In genomic region chr14:75427126-75427481, GRCh38 we compare ENCODE assay signal across 8 cellular contexts. TPM values are rescaled to one million over a fixed set of nuclear protein-coding genes. Genes with fewer than 3 reads are reported as not detected.
DNase-seq lines count a peak whose midpoint lies in the region; ATAC-seq and TF ChIP-seq lines count a peak whose summit lies in the region.

No MANE protein-coding gene starts in this region.

- ATAC-seq in GM18858 (IDR thresholded peaks at IDR 0.05; ENCODE audit: unreplicated experiment), result no peak

- peak overlapping the region; percentile 90 to 96 (median 94) for H3K27ac ChIP-seq in sigmoid colon

- H3K4me1 ChIP-seq in ES-I3 (ENCODE audit: insufficient read depth, low read length), result peaks cover 27% of the 10 kb centered on the region
- H3K4me1 ChIP-seq in sigmoid colon, result peaks cover 0 to 48% (median 41%) of the 10 kb centered on the region in 4 donors

- peak overlapping the region; percentile 77 for H3K9ac ChIP-seq in ES-I3 (ENCODE audit: low read depth, low read length)

- TF ChIP-seq CTCF in HFF-Myc (IDR thresholded peaks at IDR 0.05; ENCODE audit: low read depth, low read length, missing control alignments), result no peak
- TF ChIP-seq CTCF in WI38 (IDR thresholded peaks at IDR 0.05; ENCODE audit: low read depth, low read length), result no peak
- TF ChIP-seq CTCF in sigmoid colon (IDR thresholded peaks at IDR 0.05), result no peak

- TF ChIP-seq POLR2A in sigmoid colon (IDR thresholded peaks at IDR 0.05), result no peak

- H3K27me3 ChIP-seq in sigmoid colon, result no peaks in the 10 kb centered on the region

- H3K36me3 ChIP-seq in ES-I3 (ENCODE audit: insufficient read depth, low read length) (peaks cover 3% of the 10 kb centered on the region), sigmoid colon (peaks cover 0 to 3% (median under 1%) of the 10 kb centered on the region in 4 donors)

- H3K4me3 ChIP-seq in HFF-Myc (replicated peaks; ENCODE audit: low read depth, low read length), result peak overlapping the region; percentile 55
- H3K4me3 ChIP-seq in WI38 (ENCODE audit: low read depth, low read length), result peak overlapping the region; percentile 58
- H3K4me3 ChIP-seq in sigmoid colon, result peak overlapping the region; percentile 67 to 78 (median 76)

- no peak for DNase-seq in HFF-Myc (ENCODE audit: extremely low read depth, low read depth)
- peak; percentile 78 for DNase-seq in cardiac septum (ENCODE audit: low spot score)
- DNase-seq in sigmoid colon, result no peak
- DNase-seq in H4 (ENCODE audit: low spot score), result no peak
- no peak for DNase-seq in activated CD8-positive, alpha-beta memory T cell treated with anti-CD3 and anti-CD28 coated beads, Interleukin-2, amount 50 U/mL, for 4 hours

- TF ChIP-seq EP300 in sigmoid colon (IDR thresholded peaks at IDR 0.05), result no peak

- no peaks in the 10 kb centered on the region for H3K9me3 ChIP-seq in ES-I3 (ENCODE audit: control insufficient read depth, insufficient read depth, low read length)
- no peaks in the 10 kb centered on the region for H3K9me3 ChIP-seq in sigmoid colon

- WGBS in sigmoid colon, 2 donors, result 30 to 41% methylated on average over 15 of the region's 15 CpGs

- intact Hi-C loops in cardiac septum (cut with DNase I), result loop anchor here (5.0 kb wide), 1 partner anchor 120 kb away; no protein-coding TSS in a partner anchor
- intact Hi-C loops in sigmoid colon (cut with DNase I), result loop anchor here (2.0 to 5.0 kb wide), 3 partner anchors 26 to 118 kb away; no protein-coding TSS in a partner anchor

RNA-seq across cellular contexts. Expression of gene JDP2, which starts 0.7 kb away (rescaled TPM):
- total RNA-seq in cardiac septum (13.4 TPM), sigmoid colon (10 to 100 TPM; 54.9 to 90.0 (median 58.0) TPM)
- polyA plus RNA-seq in sigmoid colon, result 10 to 100 TPM; 24.5 to 46.8 (median 32.8) TPM
- 17.6 and 31.9 TPM in 2 replicates for total RNA-seq in H4 (2014; rRNA removed; shearing (Covaris generic))
